ENCODE assay signal across 10 cellular contexts in the genomic region with DNA sequence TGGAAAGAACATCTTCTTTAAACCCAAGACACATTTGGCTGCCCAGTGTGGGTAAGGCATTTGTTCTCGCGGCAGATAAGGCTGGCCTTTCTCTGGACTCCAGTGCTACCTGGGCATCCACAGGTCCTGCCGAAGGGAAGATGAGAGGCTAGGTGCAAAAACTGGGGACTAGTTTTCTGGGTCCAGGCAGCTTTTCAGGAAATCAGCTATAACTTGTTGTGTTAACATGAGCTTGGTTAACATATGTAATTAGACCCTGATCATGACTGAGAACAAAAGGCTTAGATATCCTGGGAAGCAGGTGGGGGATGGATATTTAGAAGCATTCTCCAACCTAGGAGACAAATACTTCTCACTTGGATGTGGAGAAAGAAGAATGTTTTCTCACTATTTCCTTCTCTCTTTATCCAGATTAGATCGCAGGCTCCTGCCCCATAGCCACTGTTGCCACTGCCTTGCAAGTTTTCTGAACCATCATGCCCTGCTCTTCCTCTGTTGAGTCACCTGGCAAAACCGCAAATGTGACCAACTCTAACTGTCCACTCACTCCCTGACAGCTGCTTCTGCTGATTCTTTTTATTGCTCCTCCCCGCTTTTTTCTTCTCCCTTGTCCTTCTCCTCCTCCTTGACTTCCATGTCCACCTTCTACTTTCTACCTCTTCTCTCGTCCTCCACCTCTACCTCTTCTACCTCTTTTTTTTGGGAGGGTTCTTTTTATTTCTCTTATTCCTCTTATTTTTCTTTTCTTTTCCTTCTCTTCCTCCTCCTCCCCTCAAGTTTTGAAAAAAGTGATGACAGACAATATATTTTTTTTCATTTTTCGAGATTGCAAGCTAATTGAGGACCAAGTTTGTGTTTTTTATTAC.
A peak's percentile ranks its signal among the peaks of the same experiment; 100 is the strongest.
DNase-seq lines count a peak whose midpoint lies in the region; ATAC-seq and TF ChIP-seq lines count a peak whose summit lies in the region.
"Had no signal": no experiment of that assay in that cellular context is flagged by ENCODE, and none has a peak within 500 bp of the region (broad histone marks: within the 10 kb centered on the region; RNA-seq: fewer than 3 reads in every experiment).

No MANE protein-coding gene starts in this region.

- BruUV-seq in Calu3 (replicated peaks; lab: Mats Ljungman, UMichigan), result no TSS peak

- H3K27ac Mint-ChIP-seq in Calu3 (ENCODE audit: unreplicated experiment) (no peak overlapping the region), memory B cell (peak overlapping the region; percentile 16)

- CTCF ChIA-PET in Calu3 (lab: Charles Lee), result no interaction called here

- no peak for TF ChIP-seq CTCF in Calu3 (IDR thresholded peaks at IDR 0.05; ENCODE audit: unreplicated experiment)

- ATAC-seq in memory B cell (ENCODE audit: low read depth), result no peak

- H3K9me3 Mint-ChIP-seq in Calu3 (ENCODE audit: low read depth, unreplicated experiment) (no peaks in the 10 kb centered on the region), memory B cell (no peaks in the 10 kb centered on the region)

- H3K36me3 Mint-ChIP-seq in Calu3 (ENCODE audit: insufficient read depth, unreplicated experiment), result peaks cover 11% of the 10 kb centered on the region
- H3K36me3 Mint-ChIP-seq in memory B cell, result peaks cover 54% of the 10 kb centered on the region

- H3K27me3 Mint-ChIP-seq in Calu3 (ENCODE audit: unreplicated experiment) (no peaks in the 10 kb centered on the region), memory B cell (no peaks in the 10 kb centered on the region)

- intact Hi-C loops in Calu3 (cut with micrococcal nuclease; ENCODE audit: unreplicated experiment), result no loop called here

- peak; percentile 18 for DNase-seq in Calu3
- peak; percentile 28 for DNase-seq in KG1 (lab: John Stamatoyannopoulos, UW)
- DNase-seq in T1000 (lab: John Stamatoyannopoulos, UW), result peak; percentile 17
- no peak for DNase-seq in memory B cell (ENCODE audit: low spot score in 2 of 2)
- DNase-seq in 8988T, result no peak
- DNase-seq in amniotic stem cell (lab: John Stamatoyannopoulos, UW), result no peak
- DNase-seq in activated CD4-positive, alpha-beta T cell treated with anti-CD3 and anti-CD28 coated beads for 1 hour, result no peak
- no peak for DNase-seq in NCI-H2227 (lab: John Stamatoyannopoulos, UW; ENCODE audit: unreplicated experiment)
- DNase-seq: effector CD4-positive, alpha-beta T cell; NCI-H1092 had no signal

- H3K4me1 Mint-ChIP-seq in Calu3 (ENCODE audit: low read depth, unreplicated experiment), result peaks cover 10% of the 10 kb centered on the region
- H3K4me1 Mint-ChIP-seq in memory B cell, result no peaks in the 10 kb centered on the region

- no peak overlapping the region for H3K4me3 Mint-ChIP-seq in Calu3 (ENCODE audit: low read depth, unreplicated experiment)
- no peak overlapping the region for H3K4me3 Mint-ChIP-seq in memory B cell

Comparison
In these comparisons a context has a peak if more than half of its experiments do, and no peak if none do; other contexts are left out.
1. DNase-seq: peak in Calu3 (single experiment), KG1 (single experiment) and T1000 (single experiment); none in memory B cell (0 of 2), 8988T (single experiment), amniotic stem cell (single experiment), activated CD4-positive, alpha-beta T cell treated with anti-CD3 and anti-CD28 coated beads for 1 hour (single experiment) and NCI-H2227 (single experiment).